Comparison of ENCODE assay signal across 7 cellular contexts in the genomic region with DNA sequence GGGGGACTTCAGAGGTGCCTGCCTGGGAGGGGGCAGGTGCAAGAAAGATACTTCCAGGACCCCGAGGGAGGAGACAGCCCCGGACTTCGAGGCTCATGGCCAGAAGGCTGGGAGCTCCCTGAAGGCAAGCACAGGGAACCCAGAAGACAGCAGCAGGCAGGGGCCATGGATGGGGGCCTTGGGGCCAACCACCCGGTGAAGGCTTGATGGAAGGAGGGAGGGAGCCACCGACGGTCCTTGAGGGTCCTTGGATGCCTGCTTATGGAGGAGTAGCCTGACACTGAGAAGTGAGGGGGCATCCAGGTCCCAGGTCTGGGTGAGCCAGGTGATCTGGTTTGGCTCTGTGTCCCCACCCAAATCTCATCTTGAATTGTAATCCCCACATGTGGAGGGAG.
"Had no signal": no experiment of that assay in that cellular context is flagged by ENCODE, and none has a peak within 500 bp of the region (broad histone marks: within the 10 kb centered on the region; RNA-seq: fewer than 3 reads in every experiment).

No MANE protein-coding gene starts in this region.

- H3K36me3 Mint-ChIP-seq: IgD-negative memory B cell had no signal

- H3K27ac ChIP-seq: GM23248, HL-60 had no signal

- H3K27ac Mint-ChIP-seq: HFFc6, IgD-negative memory B cell had no signal

- H3K9me3 ChIP-seq: HAP-1 had no signal

- DNase-seq: GM23248, GOT3, HFFc6 had no signal

- H3K4me1 ChIP-seq: HAP-1 had no signal

- ATAC-seq: HCT116 had no signal

- H3K4me3 Mint-ChIP-seq: HFFc6, IgD-negative memory B cell had no signal

- H3K36me3 ChIP-seq: HAP-1 had no signal

- H3K4me3 ChIP-seq: GM23248, HAP-1 had no signal

- H2AFZ ChIP-seq: GM23248 had no signal

- H3K9ac ChIP-seq: GM23248 had no signal
